Comparison of ENCODE assay signal across 2 cellular contexts in genomic region chr15:37109151-37109912, GRCh38.
A peak's percentile ranks its signal among the peaks of the same experiment; 100 is the strongest.
TF ChIP-seq lines count a peak whose summit lies in the region.

No MANE protein-coding gene starts in this region.

TF ChIP-seq in GM23338, 12 proteins besides CTCF, POLR2A, EP300 and RAD21 (continued from another document):
- TF ChIP-seq, protein P1, sequence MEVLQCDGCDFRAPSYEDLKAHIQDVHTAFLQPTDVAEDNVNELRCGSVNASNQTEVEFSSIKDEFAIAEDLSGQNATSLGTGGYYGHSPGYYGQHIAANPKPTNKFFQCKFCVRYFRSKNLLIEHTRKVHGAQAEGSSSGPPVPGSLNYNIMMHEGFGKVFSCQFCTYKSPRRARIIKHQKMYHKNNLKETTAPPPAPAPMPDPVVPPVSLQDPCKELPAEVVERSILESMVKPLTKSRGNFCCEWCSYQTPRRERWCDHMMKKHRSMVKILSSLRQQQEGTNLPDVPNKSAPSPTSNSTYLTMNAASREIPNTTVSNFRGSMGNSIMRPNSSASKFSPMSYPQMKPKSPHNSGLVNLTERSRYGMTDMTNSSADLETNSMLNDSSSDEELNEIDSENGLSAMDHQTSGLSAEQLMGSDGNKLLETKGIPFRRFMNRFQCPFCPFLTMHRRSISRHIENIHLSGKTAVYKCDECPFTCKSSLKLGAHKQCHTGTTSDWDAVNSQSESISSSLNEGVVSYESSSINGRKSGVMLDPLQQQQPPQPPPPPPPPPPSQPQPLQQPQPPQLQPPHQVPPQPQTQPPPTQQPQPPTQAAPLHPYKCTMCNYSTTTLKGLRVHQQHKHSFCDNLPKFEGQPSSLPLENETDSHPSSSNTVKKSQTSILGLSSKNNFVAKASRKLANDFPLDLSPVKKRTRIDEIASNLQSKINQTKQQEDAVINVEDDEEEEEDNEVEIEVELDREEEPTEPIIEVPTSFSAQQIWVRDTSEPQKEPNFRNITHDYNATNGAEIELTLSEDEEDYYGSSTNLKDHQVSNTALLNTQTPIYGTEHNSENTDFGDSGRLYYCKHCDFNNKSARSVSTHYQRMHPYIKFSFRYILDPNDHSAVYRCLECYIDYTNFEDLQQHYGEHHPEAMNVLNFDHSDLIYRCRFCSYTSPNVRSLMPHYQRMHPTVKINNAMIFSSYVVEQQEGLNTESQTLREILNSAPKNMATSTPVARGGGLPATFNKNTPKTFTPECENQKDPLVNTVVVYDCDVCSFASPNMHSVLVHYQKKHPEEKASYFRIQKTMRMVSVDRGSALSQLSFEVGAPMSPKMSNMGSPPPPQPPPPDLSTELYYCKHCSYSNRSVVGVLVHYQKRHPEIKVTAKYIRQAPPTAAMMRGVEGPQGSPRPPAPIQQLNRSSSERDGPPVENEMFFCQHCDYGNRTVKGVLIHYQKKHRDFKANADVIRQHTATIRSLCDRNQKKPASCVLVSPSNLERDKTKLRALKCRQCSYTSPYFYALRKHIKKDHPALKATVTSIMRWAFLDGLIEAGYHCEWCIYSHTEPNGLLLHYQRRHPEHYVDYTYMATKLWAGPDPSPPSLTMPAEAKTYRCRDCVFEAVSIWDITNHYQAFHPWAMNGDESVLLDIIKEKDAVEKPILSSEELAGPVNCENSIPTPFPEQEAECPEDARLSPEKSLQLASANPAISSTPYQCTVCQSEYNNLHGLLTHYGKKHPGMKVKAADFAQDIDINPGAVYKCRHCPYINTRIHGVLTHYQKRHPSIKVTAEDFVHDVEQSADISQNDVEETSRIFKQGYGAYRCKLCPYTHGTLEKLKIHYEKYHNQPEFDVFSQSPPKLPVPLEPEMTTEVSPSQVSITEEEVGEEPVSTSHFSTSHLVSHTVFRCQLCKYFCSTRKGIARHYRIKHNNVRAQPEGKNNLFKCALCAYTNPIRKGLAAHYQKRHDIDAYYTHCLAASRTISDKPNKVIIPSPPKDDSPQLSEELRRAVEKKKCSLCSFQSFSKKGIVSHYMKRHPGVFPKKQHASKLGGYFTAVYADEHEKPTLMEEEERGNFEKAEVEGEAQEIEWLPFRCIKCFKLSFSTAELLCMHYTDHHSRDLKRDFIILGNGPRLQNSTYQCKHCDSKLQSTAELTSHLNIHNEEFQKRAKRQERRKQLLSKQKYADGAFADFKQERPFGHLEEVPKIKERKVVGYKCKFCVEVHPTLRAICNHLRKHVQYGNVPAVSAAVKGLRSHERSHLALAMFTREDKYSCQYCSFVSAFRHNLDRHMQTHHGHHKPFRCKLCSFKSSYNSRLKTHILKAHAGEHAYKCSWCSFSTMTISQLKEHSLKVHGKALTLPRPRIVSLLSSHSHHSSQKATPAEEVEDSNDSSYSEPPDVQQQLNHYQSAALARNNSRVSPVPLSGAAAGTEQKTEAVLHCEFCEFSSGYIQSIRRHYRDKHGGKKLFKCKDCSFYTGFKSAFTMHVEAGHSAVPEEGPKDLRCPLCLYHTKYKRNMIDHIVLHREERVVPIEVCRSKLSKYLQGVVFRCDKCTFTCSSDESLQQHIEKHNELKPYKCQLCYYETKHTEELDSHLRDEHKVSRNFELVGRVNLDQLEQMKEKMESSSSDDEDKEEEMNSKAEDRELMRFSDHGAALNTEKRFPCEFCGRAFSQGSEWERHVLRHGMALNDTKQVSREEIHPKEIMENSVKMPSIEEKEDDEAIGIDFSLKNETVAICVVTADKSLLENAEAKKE (CRISPR knock-in tag; IDR thresholded peaks at IDR 0.05) = no peak
- TF ChIP-seq, protein P2, sequence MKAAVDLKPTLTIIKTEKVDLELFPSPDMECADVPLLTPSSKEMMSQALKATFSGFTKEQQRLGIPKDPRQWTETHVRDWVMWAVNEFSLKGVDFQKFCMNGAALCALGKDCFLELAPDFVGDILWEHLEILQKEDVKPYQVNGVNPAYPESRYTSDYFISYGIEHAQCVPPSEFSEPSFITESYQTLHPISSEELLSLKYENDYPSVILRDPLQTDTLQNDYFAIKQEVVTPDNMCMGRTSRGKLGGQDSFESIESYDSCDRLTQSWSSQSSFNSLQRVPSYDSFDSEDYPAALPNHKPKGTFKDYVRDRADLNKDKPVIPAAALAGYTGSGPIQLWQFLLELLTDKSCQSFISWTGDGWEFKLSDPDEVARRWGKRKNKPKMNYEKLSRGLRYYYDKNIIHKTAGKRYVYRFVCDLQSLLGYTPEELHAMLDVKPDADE (IDR thresholded peaks at IDR 0.05) = no peak
- no peak for TF ChIP-seq NANOG (IDR thresholded peaks at IDR 0.05; ENCODE audit: borderline replicate concordance)
- TF ChIP-seq, protein P3, sequence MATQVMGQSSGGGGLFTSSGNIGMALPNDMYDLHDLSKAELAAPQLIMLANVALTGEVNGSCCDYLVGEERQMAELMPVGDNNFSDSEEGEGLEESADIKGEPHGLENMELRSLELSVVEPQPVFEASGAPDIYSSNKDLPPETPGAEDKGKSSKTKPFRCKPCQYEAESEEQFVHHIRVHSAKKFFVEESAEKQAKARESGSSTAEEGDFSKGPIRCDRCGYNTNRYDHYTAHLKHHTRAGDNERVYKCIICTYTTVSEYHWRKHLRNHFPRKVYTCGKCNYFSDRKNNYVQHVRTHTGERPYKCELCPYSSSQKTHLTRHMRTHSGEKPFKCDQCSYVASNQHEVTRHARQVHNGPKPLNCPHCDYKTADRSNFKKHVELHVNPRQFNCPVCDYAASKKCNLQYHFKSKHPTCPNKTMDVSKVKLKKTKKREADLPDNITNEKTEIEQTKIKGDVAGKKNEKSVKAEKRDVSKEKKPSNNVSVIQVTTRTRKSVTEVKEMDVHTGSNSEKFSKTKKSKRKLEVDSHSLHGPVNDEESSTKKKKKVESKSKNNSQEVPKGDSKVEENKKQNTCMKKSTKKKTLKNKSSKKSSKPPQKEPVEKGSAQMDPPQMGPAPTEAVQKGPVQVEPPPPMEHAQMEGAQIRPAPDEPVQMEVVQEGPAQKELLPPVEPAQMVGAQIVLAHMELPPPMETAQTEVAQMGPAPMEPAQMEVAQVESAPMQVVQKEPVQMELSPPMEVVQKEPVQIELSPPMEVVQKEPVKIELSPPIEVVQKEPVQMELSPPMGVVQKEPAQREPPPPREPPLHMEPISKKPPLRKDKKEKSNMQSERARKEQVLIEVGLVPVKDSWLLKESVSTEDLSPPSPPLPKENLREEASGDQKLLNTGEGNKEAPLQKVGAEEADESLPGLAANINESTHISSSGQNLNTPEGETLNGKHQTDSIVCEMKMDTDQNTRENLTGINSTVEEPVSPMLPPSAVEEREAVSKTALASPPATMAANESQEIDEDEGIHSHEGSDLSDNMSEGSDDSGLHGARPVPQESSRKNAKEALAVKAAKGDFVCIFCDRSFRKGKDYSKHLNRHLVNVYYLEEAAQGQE (IDR thresholded peaks at IDR 0.05; ENCODE audit: unreplicated experiment) = no peak
- no peak for TF ChIP-seq POLR2AphosphoS5 (IDR thresholded peaks at IDR 0.05; ENCODE audit: low read depth)
- TF ChIP-seq JUNB (IDR thresholded peaks at IDR 0.05; ENCODE audit: unreplicated experiment) = no peak
- peak; percentile 76 for TF ChIP-seq EZH2 (IDR thresholded peaks at IDR 0.05; ENCODE audit: low read depth, unreplicated experiment)
- no peak for TF ChIP-seq ZNF331 (CRISPR knock-in tag; IDR thresholded peaks at IDR 0.05; ENCODE audit: low read depth)
- TF ChIP-seq STAT1 (IDR thresholded peaks at IDR 0.05; ENCODE audit: unreplicated experiment) = no peak
- peak; percentile 77 for TF ChIP-seq EZH2phosphoT487 (IDR thresholded peaks at IDR 0.05; ENCODE audit: unreplicated experiment)
- TF ChIP-seq ZNF114 (CRISPR knock-in tag; IDR thresholded peaks at IDR 0.05) = no peak

TF ChIP-seq in SK-N-SH, 30 proteins besides CTCF, POLR2A, EP300 and RAD21 (continued from another document):
- TF ChIP-seq PBX3 (IDR thresholded peaks at IDR 0.05) (no peak), SIN3A (IDR thresholded peaks at IDR 0.05; ENCODE audit: borderline replicate concordance, low read depth, low read length) (no peak), GATA2 (CRISPR knock-in tag; IDR thresholded peaks at IDR 0.05) (no peak), FOSL2 (IDR thresholded peaks at IDR 0.05; ENCODE audit: borderline replicate concordance, low read depth) (no peak), RFX5 (IDR thresholded peaks at IDR 0.05; ENCODE audit: low read length) (no peak), POLR2AphosphoS5 (IDR thresholded peaks at IDR 0.05; ENCODE audit: low read depth, low read length) (no peak), NFIC (IDR thresholded peaks at IDR 0.05; ENCODE audit: borderline replicate concordance) (no peak), SMC3 (IDR thresholded peaks at IDR 0.05; ENCODE audit: low read depth, low read length) (no peak), ELF1 (IDR thresholded peaks at IDR 0.05) (no peak), CHD2 (IDR thresholded peaks at IDR 0.05; ENCODE audit: low read length, partially characterized antibody) (no peak), RCOR1 (IDR thresholded peaks at IDR 0.05; ENCODE audit: low read length) (no peak)
- TF ChIP-seq, protein P4, sequence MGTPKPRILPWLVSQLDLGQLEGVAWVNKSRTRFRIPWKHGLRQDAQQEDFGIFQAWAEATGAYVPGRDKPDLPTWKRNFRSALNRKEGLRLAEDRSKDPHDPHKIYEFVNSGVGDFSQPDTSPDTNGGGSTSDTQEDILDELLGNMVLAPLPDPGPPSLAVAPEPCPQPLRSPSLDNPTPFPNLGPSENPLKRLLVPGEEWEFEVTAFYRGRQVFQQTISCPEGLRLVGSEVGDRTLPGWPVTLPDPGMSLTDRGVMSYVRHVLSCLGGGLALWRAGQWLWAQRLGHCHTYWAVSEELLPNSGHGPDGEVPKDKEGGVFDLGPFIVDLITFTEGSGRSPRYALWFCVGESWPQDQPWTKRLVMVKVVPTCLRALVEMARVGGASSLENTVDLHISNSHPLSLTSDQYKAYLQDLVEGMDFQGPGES (IDR thresholded peaks at IDR 0.05; ENCODE audit: low read depth, low read length) = no peak
- TF ChIP-seq, protein P5, sequence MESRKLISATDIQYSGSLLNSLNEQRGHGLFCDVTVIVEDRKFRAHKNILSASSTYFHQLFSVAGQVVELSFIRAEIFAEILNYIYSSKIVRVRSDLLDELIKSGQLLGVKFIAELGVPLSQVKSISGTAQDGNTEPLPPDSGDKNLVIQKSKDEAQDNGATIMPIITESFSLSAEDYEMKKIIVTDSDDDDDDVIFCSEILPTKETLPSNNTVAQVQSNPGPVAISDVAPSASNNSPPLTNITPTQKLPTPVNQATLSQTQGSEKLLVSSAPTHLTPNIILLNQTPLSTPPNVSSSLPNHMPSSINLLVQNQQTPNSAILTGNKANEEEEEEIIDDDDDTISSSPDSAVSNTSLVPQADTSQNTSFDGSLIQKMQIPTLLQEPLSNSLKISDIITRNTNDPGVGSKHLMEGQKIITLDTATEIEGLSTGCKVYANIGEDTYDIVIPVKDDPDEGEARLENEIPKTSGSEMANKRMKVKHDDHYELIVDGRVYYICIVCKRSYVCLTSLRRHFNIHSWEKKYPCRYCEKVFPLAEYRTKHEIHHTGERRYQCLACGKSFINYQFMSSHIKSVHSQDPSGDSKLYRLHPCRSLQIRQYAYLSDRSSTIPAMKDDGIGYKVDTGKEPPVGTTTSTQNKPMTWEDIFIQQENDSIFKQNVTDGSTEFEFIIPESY (IDR thresholded peaks at IDR 0.05; ENCODE audit: borderline replicate concordance, low read depth) = no peak
